Comparison of ENCODE assay signal across 8 cellular contexts in genomic region chr9:138112090-138112748, GRCh38.
"Had no signal": no experiment of that assay in that cellular context is flagged by ENCODE, and none has a peak within 500 bp of the region (broad histone marks: within the 10 kb centered on the region; RNA-seq: fewer than 3 reads in every experiment).

No MANE protein-coding gene starts in this region.

- H3K27ac ChIP-seq: sigmoid colon, tibial artery had no signal

- H3K4me1 ChIP-seq: sigmoid colon, tibial artery had no signal

- H3K9me3 ChIP-seq: sigmoid colon, tibial artery had no signal

- H3K4me3 ChIP-seq: sigmoid colon, tibial artery had no signal

- H3K36me3 ChIP-seq: sigmoid colon, tibial artery had no signal

- DNase-seq: activated CD4-positive, alpha-beta T cell treated with anti-CD3 and anti-CD28 coated beads, Interleukin-2, amount 10 ng/mL, durations not matched to agents 24 days and 14 days; activated CD4-positive, CD25-positive, alpha-beta regulatory T cell; activated naive CD4-positive, alpha-beta T cell treated with anti-CD3 and anti-CD28 coated beads for 36 hours; activated T-cell treated with anti-CD3 and anti-CD28 coated beads, Interleukin-2, amount 50 U/mL, for 1 hour; endodermal cell; sigmoid colon; stimulated activated CD4-positive, alpha-beta T cell treated with anti-CD3 and anti-CD28 coated beads, Interleukin-1b, Interleukin-23, amount 100 ng/mL, for 48 hours; tibial artery had no signal
